Comparison of ENCODE assay signal across 8 cellular contexts in the genomic region with DNA sequence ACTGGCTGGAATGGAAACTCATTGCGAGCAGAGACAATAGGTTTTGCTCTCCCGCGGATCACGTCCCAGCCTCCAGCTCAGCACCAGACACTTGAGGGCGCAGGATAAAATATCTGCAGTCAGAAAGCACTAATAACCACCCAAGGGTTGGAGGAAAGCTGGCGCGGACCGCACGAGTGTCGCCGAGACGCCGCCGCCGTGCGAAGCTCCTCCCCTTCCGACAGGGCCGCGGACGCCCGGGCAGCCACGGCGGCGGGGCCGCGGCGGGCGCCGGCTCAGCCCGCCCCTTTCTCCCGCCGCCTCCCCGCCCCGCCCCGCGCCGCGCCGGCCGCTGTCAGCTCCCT. TPM values are rescaled to one million over a fixed set of nuclear protein-coding genes. Genes with fewer than 3 reads are reported as not detected.
DNase-seq lines count a peak whose midpoint lies in the region; ATAC-seq and TF ChIP-seq lines count a peak whose summit lies in the region.

A gene with protein sequence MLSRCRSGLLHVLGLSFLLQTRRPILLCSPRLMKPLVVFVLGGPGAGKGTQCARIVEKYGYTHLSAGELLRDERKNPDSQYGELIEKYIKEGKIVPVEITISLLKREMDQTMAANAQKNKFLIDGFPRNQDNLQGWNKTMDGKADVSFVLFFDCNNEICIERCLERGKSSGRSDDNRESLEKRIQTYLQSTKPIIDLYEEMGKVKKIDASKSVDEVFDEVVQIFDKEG (plus strand): TSS at position 213 of the 344 bp plus-strand sequence. CDS start 156 bp downstream, outside the sequence.

- H3K4me1 Mint-ChIP-seq in osteocyte (ENCODE audit: unreplicated experiment): peaks cover 23% of the 10 kb centered on the region

- POLR2A ChIA-PET in GM10248 (lab: Yijun Ruan, JAX): interaction anchor here (0.5 to 1.9 kb wide), 3 partner anchors 9 to 19 kb away, joined by 3 to 10 read pairs (median 8); a partner anchor contains a TSS

- H3K36me3 Mint-ChIP-seq in osteocyte (ENCODE audit: unreplicated experiment): no peaks in the 10 kb centered on the region

- no peaks in the 10 kb centered on the region for H3K9me3 Mint-ChIP-seq in osteocyte (ENCODE audit: unreplicated experiment)

- H3K4me3 Mint-ChIP-seq in osteocyte (ENCODE audit: unreplicated experiment): peak within 1 kb of the TSS; percentile 91

- H3K27me3 Mint-ChIP-seq in osteocyte (ENCODE audit: unreplicated experiment): no peaks in the 10 kb centered on the region

- H3K4me1 ChIP-seq in thoracic aorta (ENCODE audit: control insufficient read depth in 1 of 2, low read depth in 2 of 2): peaks cover 24 to 37% of the 10 kb centered on the region in 2 donors

- ATAC-seq in HG02571 (IDR thresholded peaks at IDR 0.05; ENCODE audit: unreplicated experiment) (peak; percentile 72), thoracic aorta (ENCODE audit: insufficient number of reproducible peaks, low FRiP score, low read depth) (peak; percentile 80)

- CTCF ChIA-PET in GM10248 (lab: Yijun Ruan, JAX): interaction anchor here (0.7 to 2.0 kb wide), 6 partner anchors 10 to 155 kb away, joined by 3 to 6 read pairs (median 4); a partner anchor contains a TSS

- peak; percentile 88 for DNase-seq in GM10248 (ENCODE audit: extremely low spot score)
- DNase-seq in MV-4-11 (lab: John Stamatoyannopoulos, UW): peak; percentile 66
- peak; percentile 55 for DNase-seq in SK-N-MC (ENCODE audit: low read depth, low spot score)
- peak; percentile 80 for DNase-seq in activated naive CD4-positive, alpha-beta T cell treated with anti-CD3 and anti-CD28 coated beads, Interleukin-2, amount 50 U/mL, for 16 hours
- peak; percentile 89 for DNase-seq in glomerular visceral epithelial cell (ENCODE audit: extremely low spot score)
- peak; percentile 92 for DNase-seq in osteocyte (ENCODE audit: extremely low spot score, unreplicated experiment)
- peak; percentile 36 for DNase-seq in thoracic aorta (ENCODE audit: low spot score)

- H3K36me3 ChIP-seq in SK-N-MC (ENCODE audit: insufficient read depth, low read length) (no peaks in the 10 kb centered on the region), thoracic aorta (no peaks in the 10 kb centered on the region)

- H3K27me3 ChIP-seq in thoracic aorta (replicated peaks; ENCODE audit: insufficient read depth): no peaks in the 10 kb centered on the region

- peak within 1 kb of the TSS; percentile 96 for H3K4me3 ChIP-seq in SK-N-MC
- H3K4me3 ChIP-seq in thoracic aorta: peak within 1 kb of the TSS; percentile 86

- peak within 1 kb of the TSS; percentile 89 for H3K27ac ChIP-seq in SK-N-MC
- H3K27ac ChIP-seq in thoracic aorta: peak within 1 kb of the TSS; percentile 98

- H3K9ac ChIP-seq in SK-N-MC (ENCODE audit: insufficient read length): peak within 1 kb of the TSS; percentile 93

- TF ChIP-seq CTCF in GM10248 (IDR thresholded peaks at IDR 0.05; ENCODE audit: control extremely low read depth, extremely low read depth, low read depth, missing control alignments) (peak; percentile 21), osteocyte (IDR thresholded peaks at IDR 0.05) (peak; percentile 30), thoracic aorta (IDR thresholded peaks at IDR 0.05) (no peak)

- H3K27ac Mint-ChIP-seq in osteocyte (ENCODE audit: unreplicated experiment): peak within 1 kb of the TSS; percentile 96

- H3K9me3 ChIP-seq in SK-N-MC (ENCODE audit: low read depth, low read length) (no peaks in the 10 kb centered on the region), thoracic aorta (no peaks in the 10 kb centered on the region)

RNA-seq across cellular contexts. Expression of the gene that starts here (rescaled TPM):
- 97.1 and 105 TPM in 2 replicates for total RNA-seq in osteocyte
- total RNA-seq in thoracic aorta: 100 to 1,000 TPM; 117 to 146 TPM

Comparison
In these comparisons a context has a peak if more than half of its experiments do, and no peak if none do; other contexts are left out.
1. Peak in every context shown above with its lines: DNase-seq, ATAC-seq, H3K4me3 ChIP-seq and H3K27ac ChIP-seq.
2. DNase-seq: peak in every context shown above with its lines; median percentile 92 in osteocyte; 89 in glomerular visceral epithelial cell; 88 in GM10248; 80 in activated naive CD4-positive, alpha-beta T cell treated with anti-CD3 and anti-CD28 coated beads, Interleukin-2, amount 50 U/mL, for 16 hours; 66 in MV-4-11; 55 in SK-N-MC; 36 in thoracic aorta.